Comparison of ENCODE assay signal across 1 cellular context in the genomic region with DNA sequence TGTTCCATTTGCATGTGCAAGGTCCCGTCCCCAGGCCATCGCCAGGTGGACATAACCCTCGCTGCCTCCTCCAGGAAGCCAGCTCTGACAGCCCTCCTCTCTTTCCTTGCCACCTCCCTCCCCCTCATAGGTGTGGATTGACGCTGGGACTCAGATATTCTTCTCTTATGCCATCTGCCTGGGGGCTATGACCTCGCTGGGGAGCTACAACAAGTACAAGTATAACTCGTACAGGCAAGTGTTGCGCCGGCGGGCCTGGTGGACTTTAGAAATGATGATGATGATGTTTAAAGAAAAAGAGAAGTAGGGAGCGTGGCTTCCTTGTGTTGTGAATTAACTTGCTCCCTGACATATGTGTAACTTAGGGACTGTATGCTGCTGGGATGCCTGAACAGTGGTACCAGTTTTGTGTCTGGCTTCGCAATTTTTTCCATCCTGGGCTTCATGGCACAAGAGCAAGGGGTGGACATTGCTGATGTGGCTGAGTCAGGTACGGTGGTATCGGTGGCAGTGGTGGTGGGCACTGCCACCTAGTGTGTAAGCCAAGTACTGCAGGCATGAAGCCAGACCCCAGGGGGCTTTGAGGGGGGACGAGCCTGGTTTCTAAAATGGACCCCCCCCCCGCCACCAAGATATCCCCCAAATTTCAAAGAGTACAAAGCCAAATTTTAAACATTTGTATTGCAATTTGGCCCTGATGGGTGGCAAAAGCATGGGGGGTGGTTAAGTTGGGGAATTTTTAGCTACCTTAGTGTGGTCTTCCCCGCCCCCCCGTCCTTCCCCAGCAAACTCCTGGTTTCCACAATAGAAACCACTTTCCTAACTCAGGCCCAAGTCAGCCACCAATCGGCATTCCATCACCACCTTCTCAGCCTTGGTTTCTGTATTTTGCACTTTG.
TF ChIP-seq lines count a peak whose summit lies in the region.

No MANE protein-coding gene starts in this region.

TF ChIP-seq in GM12878, 131 proteins besides CTCF, POLR2A, EP300 and RAD21 (continued from another document):
- TF ChIP-seq MLLT1 (IDR thresholded peaks at IDR 0.05) (no peak), IKZF1 (conservative IDR thresholded peaks at IDR 0.05) (no peak), SP1 (IDR thresholded peaks at IDR 0.05; ENCODE audit: low read depth, low read length) (no peak), ZNF687 (IDR thresholded peaks at IDR 0.05) (no peak), SMAD5 (IDR thresholded peaks at IDR 0.05; ENCODE audit: low read depth) (no peak), EED (IDR thresholded peaks at IDR 0.05; ENCODE audit: low read depth) (no peak), NR2C2 (IDR thresholded peaks at IDR 0.05; ENCODE audit: borderline replicate concordance, control insufficient read depth, insufficient read length, low read depth) (no peak), BCLAF1 (IDR thresholded peaks at IDR 0.05) (no peak), RUNX3 (IDR thresholded peaks at IDR 0.05; ENCODE audit: low read length) (0 out of 2 replicates have a peak, but pooled peaks have one; percentile 19), CBFB (IDR thresholded peaks at IDR 0.05; ENCODE audit: low read depth) (no peak), TBL1XR1 (IDR thresholded peaks at IDR 0.05; ENCODE audit: low read depth, low read length) (0 out of 2 replicates have a peak, but pooled peaks have one; percentile 34), RFX5 (IDR thresholded peaks at IDR 0.05; ENCODE audit: low read depth, low read length) (no peak), HDGF (IDR thresholded peaks at IDR 0.05) (no peak), STAT3 (IDR thresholded peaks at IDR 0.05; ENCODE audit: low read depth, low read length) (no peak), WRNIP1 (IDR thresholded peaks at IDR 0.05; ENCODE audit: borderline replicate concordance, low read depth, low read length) (no peak), SMARCA5 (IDR thresholded peaks at IDR 0.05) (no peak), BCL11A (IDR thresholded peaks at IDR 0.05; ENCODE audit: low read depth, low read length) (no peak), MAX (IDR thresholded peaks at IDR 0.05; ENCODE audit: low read depth, low read length) (no peak), SREBF1 (IDR thresholded peaks at IDR 0.05; ENCODE audit: low read length) (no peak), BHLHE40 (IDR thresholded peaks at IDR 0.05; ENCODE audit: borderline replicate concordance in 1 of 2, low read depth in 2 of 2, low read length in 1 of 2) (no peak), CREM (IDR thresholded peaks at IDR 0.05; ENCODE audit: low read depth) (no peak), YY1 (IDR thresholded peaks at IDR 0.05; ENCODE audit: low read depth, low read length) (peak; percentile 61; the same call in 1 of the 2 replicates), LARP7 (IDR thresholded peaks at IDR 0.05) (no peak), BRCA1 (IDR thresholded peaks at IDR 0.05; ENCODE audit: low read depth, low read length) (no peak), HDAC2 (IDR thresholded peaks at IDR 0.05) (no peak)
- TF ChIP-seq, protein P1, sequence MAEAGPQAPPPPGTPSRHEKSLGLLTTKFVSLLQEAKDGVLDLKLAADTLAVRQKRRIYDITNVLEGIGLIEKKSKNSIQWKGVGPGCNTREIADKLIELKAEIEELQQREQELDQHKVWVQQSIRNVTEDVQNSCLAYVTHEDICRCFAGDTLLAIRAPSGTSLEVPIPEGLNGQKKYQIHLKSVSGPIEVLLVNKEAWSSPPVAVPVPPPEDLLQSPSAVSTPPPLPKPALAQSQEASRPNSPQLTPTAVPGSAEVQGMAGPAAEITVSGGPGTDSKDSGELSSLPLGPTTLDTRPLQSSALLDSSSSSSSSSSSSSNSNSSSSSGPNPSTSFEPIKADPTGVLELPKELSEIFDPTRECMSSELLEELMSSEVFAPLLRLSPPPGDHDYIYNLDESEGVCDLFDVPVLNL (IDR thresholded peaks at IDR 0.05; ENCODE audit: low read depth, low read length) = no peak
- TF ChIP-seq, protein P2, sequence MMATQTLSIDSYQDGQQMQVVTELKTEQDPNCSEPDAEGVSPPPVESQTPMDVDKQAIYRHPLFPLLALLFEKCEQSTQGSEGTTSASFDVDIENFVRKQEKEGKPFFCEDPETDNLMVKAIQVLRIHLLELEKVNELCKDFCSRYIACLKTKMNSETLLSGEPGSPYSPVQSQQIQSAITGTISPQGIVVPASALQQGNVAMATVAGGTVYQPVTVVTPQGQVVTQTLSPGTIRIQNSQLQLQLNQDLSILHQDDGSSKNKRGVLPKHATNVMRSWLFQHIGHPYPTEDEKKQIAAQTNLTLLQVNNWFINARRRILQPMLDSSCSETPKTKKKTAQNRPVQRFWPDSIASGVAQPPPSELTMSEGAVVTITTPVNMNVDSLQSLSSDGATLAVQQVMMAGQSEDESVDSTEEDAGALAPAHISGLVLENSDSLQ (IDR thresholded peaks at IDR 0.05) = no peak
- TF ChIP-seq, protein P3, sequence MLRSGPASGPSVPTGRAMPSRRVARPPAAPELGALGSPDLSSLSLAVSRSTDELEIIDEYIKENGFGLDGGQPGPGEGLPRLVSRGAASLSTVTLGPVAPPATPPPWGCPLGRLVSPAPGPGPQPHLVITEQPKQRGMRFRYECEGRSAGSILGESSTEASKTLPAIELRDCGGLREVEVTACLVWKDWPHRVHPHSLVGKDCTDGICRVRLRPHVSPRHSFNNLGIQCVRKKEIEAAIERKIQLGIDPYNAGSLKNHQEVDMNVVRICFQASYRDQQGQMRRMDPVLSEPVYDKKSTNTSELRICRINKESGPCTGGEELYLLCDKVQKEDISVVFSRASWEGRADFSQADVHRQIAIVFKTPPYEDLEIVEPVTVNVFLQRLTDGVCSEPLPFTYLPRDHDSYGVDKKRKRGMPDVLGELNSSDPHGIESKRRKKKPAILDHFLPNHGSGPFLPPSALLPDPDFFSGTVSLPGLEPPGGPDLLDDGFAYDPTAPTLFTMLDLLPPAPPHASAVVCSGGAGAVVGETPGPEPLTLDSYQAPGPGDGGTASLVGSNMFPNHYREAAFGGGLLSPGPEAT (IDR thresholded peaks at IDR 0.05; ENCODE audit: low read depth) = no peak
